Comparison of ENCODE assay signal across 13 cellular contexts in the genomic region with DNA sequence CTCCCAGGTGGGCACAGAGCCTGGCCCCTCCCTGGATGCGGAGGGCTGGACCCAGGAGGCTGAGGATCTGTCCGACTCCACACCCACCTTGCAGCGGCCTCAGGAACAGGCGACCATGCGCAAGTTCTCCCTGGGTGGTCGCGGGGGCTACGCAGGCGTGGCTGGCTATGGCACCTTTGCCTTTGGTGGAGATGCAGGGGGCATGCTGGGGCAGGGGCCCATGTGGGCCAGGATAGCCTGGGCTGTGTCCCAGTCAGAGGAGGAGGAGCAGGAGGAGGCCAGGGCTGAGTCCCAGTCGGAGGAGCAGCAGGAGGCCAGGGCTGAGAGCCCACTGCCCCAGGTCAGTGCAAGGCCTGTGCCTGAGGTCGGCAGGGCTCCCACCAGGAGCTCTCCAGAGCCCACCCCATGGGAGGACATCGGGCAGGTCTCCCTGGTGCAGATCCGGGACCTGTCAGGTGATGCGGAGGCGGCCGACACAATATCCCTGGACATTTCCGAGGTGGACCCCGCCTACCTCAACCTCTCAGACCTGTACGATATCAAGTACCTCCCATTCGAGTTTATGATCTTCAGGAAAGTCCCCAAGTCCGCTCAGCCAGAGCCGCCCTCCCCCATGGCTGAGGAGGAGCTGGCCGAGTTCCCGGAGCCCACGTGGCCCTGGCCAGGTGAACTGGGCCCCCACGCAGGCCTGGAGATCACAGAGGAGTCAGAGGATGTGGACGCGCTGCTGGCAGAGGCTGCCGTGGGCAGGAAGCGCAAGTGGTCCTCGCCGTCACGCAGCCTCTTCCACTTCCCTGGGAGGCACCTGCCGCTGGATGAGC. TPM values are rescaled to one million over a fixed set of nuclear protein-coding genes. Genes with fewer than 3 reads are reported as not detected.
A peak's percentile ranks its signal among the peaks of the same experiment; 100 is the strongest.
DNase-seq lines count a peak whose midpoint lies in the region; ATAC-seq, FAIRE-seq and TF ChIP-seq lines count a peak whose summit lies in the region.
"Had no signal": no experiment of that assay in that cellular context is flagged by ENCODE, and none has a peak within 500 bp of the region (broad histone marks: within the 10 kb centered on the region; RNA-seq: fewer than 3 reads in every experiment).

No MANE protein-coding gene starts in this region.

- no peak overlapping the region for H3K9ac ChIP-seq in IMR-90 (ENCODE audit: low read depth, low read length)
- no peak overlapping the region for H3K9ac ChIP-seq in Karpas-422 (ENCODE audit: low read length)

- H2AFZ ChIP-seq in IMR-90 (replicated peaks; ENCODE audit: low read length, poor library complexity) (peak overlapping the region; percentile 41), Karpas-422 (ENCODE audit: low read length) (no peak overlapping the region)

- H3K27ac ChIP-seq in IMR-90 (ENCODE audit: insufficient read depth, low read length) (no peak overlapping the region), thyroid gland (peak overlapping the region; percentile 33 to 45 (median 39)), Karpas-422 (ENCODE audit: low read length) (no peak overlapping the region)
- H3K27ac ChIP-seq: dorsolateral prefrontal cortex, skin epidermis had no signal

- H4K20me1 ChIP-seq in IMR-90 (ENCODE audit: insufficient read depth, low read length) (no peaks in the 10 kb centered on the region), Karpas-422 (ENCODE audit: insufficient read depth, low read depth, low read length) (peaks cover 6% of the 10 kb centered on the region; the same call in 1 of the 2 replicates)

- H3K18ac ChIP-seq in IMR-90 (ENCODE audit: low read depth, low read length) = no peak overlapping the region

- no peak overlapping the region for H2BK15ac ChIP-seq in IMR-90 (ENCODE audit: low read depth, low read length)

- POLR2A ChIA-PET in IMR-90 (lab: Charles Lee; ENCODE audit: unreplicated experiment) = no interaction called here

- H2AK9ac ChIP-seq in IMR-90 (replicated peaks; ENCODE audit: low read depth, low read length, poor library complexity) = no peak overlapping the region

- intact Hi-C loops in IMR-90 (cut with micrococcal nuclease) = no loop called here
- intact Hi-C loops in left colon (cut with DNase I, micrococcal nuclease) = no loop called here
- intact Hi-C loops in thyroid gland (cut with DNase I) = loop anchor here (10.0 kb wide), 2 partner anchors 112 to 158 kb away; partner anchors contain the start of gene RNF187

- dilution Hi-C loops in IMR-90 (cut with HindIII; ENCODE audit: low sequenced_read_pairs, unreplicated experiment) = no loop called here

- H3K4me3 ChIP-seq in IMR-90 (ENCODE audit: insufficient read depth, low read depth, low read length) (no peak overlapping the region), bronchial epithelial cell (ENCODE audit: low read depth, low read length) (no peak overlapping the region), thyroid gland (replicated peaks in 1 of 3) (no peak overlapping the region), Karpas-422 (ENCODE audit: low read length) (no peak overlapping the region)
- H3K4me3 ChIP-seq: dorsolateral prefrontal cortex, skin epidermis had no signal

- H4K5ac ChIP-seq in IMR-90 (ENCODE audit: low read depth, low read length) = no peak overlapping the region

- no peak overlapping the region for H3K4ac ChIP-seq in IMR-90 (ENCODE audit: low read depth, low read length)

- no peak overlapping the region for H3K14ac ChIP-seq in IMR-90 (replicated peaks; ENCODE audit: low read depth, low read length)

- H2BK120ac ChIP-seq in IMR-90 (ENCODE audit: low read depth, low read length) = no peak overlapping the region

- H3K4me2 ChIP-seq in IMR-90 (ENCODE audit: low read depth, low read length) (no peak overlapping the region), Karpas-422 (ENCODE audit: low read depth, low read length, poor library complexity, severe bottlenecking) (no peak overlapping the region)

- no peak for TF ChIP-seq POLR2A in IMR-90 (IDR thresholded peaks at IDR 0.05; ENCODE audit: low read depth, low read length)
- TF ChIP-seq POLR2A in thyroid gland (IDR thresholded peaks at IDR 0.05) = peak in 1 of 2 donors; percentile 41

- H3K36me3 ChIP-seq in IMR-90 (ENCODE audit: control insufficient read depth, insufficient read depth, low read length) = peaks cover 3% of the 10 kb centered on the region; the same call in 1 of the 2 replicates
- H3K36me3 ChIP-seq in bronchial epithelial cell (ENCODE audit: control insufficient read depth, insufficient read depth, low read length) = no peaks in the 10 kb centered on the region
- no peaks in the 10 kb centered on the region for H3K36me3 ChIP-seq in thyroid gland
- H3K36me3 ChIP-seq in Karpas-422 (ENCODE audit: insufficient read depth, low read length) = no peaks in the 10 kb centered on the region

- no peak overlapping the region for H3K23ac ChIP-seq in IMR-90 (ENCODE audit: low read depth, low read length)

- TF ChIP-seq RAD21 in IMR-90 (IDR thresholded peaks at IDR 0.05; ENCODE audit: low read length) = no peak

- no peak for DNase-seq in IMR-90
- peak; percentile 24 for DNase-seq in bronchial epithelial cell (ENCODE audit: low read depth)
- DNase-seq in left colon = peak; percentile 62 to 66
- DNase-seq in thyroid gland = peak; percentile 90 to 91
- no peak for DNase-seq in Karpas-422
- no peak for DNase-seq in AG20443 (ENCODE audit: low spot score)
- DNase-seq: naive B cell, NCI-H1930 had no signal

- in situ Hi-C loops in IMR-90 (cut with MboI; ENCODE audit: low sequenced_read_pairs) = no loop called here

- BruUV-seq in IMR-90 (replicated peaks; lab: Mats Ljungman, UMichigan) = no TSS peak

- no peak for FAIRE-seq in bronchial epithelial cell (lab: Jason Lieb, UNC)

- H2AK5ac ChIP-seq in IMR-90 (ENCODE audit: low read depth, low read length) = no peak overlapping the region

- no peaks in the 10 kb centered on the region; the same call in 1 of the 2 replicates for H3K9me3 ChIP-seq in IMR-90 (ENCODE audit: control insufficient read depth, insufficient read depth, low read length)
- no peaks in the 10 kb centered on the region for H3K9me3 ChIP-seq in thyroid gland
- H3K9me3 ChIP-seq in Karpas-422 (ENCODE audit: low read length) = no peaks in the 10 kb centered on the region

- H3K9me1 ChIP-seq in IMR-90 (ENCODE audit: insufficient read depth, low read length) = 0 out of 2 replicates have a peak, but pooled peaks cover 4% of the 10 kb centered on the region

- H3K79me1 ChIP-seq in IMR-90 (ENCODE audit: low read depth in 1 of 2, low read length in 2 of 2) = no peaks in the 10 kb centered on the region

- H3K9me2 ChIP-seq in Karpas-422 (replicated peaks; ENCODE audit: insufficient read depth, low read length) = no peaks in the 10 kb centered on the region

- TF ChIP-seq CTCF in IMR-90 (conservative IDR thresholded peaks at IDR 0.05; ENCODE audit: low read depth, low read length) = no peak
- no peak for TF ChIP-seq CTCF in bronchial epithelial cell (IDR thresholded peaks at IDR 0.05; ENCODE audit: insufficient read depth, low read length, severe bottlenecking)
- TF ChIP-seq CTCF in thyroid gland (IDR thresholded peaks at IDR 0.05) = no peak

- H4K91ac ChIP-seq in IMR-90 (ENCODE audit: insufficient read depth, low read depth, low read length) = no peak overlapping the region

- WGBS in IMR-90 (ENCODE audit: extremely low coverage in 2 of 2, insufficient read length in 1 of 2), 2 experiments = 93% methylated on average over 6 of the region's 34 CpGs; no CpG with 5 or more reads in 1 of the 2 experiments
- WGBS in thyroid gland, 2 donors = 13 to 34% methylated on average over 12 to 24 of the region's 34 CpGs

- H3K56ac ChIP-seq in IMR-90 (ENCODE audit: extremely low read depth, insufficient read depth, low read length) = no peak overlapping the region

- H4K8ac ChIP-seq in IMR-90 (ENCODE audit: low read depth in 2 of 2, low read length in 2 of 2) = no peak overlapping the region

- H3K79me2 ChIP-seq in Karpas-422 (ENCODE audit: low read length) = no peaks in the 10 kb centered on the region

- H3K27me3 ChIP-seq in IMR-90 (ENCODE audit: control insufficient read depth, insufficient read depth, low read length) (0 out of 2 replicates have a peak, but pooled peaks cover 3% of the 10 kb centered on the region), bronchial epithelial cell (ENCODE audit: control insufficient read depth, insufficient read depth, low read length) (peaks cover 4% of the 10 kb centered on the region), thyroid gland (no peaks in the 10 kb centered on the region), Karpas-422 (ENCODE audit: low read length) (no peaks in the 10 kb centered on the region)
- H3K27me3 ChIP-seq: dorsolateral prefrontal cortex had no signal

- CTCF ChIA-PET in IMR-90 (lab: Yijun Ruan, JAX) = no interaction called here

- no peak for ATAC-seq in IMR-90 (ENCODE audit: low read depth)
- peak; percentile 79 for ATAC-seq in left colon
- no peak for ATAC-seq in HG02885 (IDR thresholded peaks at IDR 0.05; ENCODE audit: poor library complexity, unreplicated experiment)
- ATAC-seq: CD8-positive, alpha-beta T cell had no signal

- H2BK20ac ChIP-seq in IMR-90 (ENCODE audit: low read depth, low read length) = no peak overlapping the region

- H2BK5ac ChIP-seq in IMR-90 (ENCODE audit: low read depth, low read length, poor library complexity, severe bottlenecking) = no peak overlapping the region

- H3K4me1 ChIP-seq in IMR-90 (ENCODE audit: control insufficient read depth, insufficient read depth, low read length) (peaks cover 12% of the 10 kb centered on the region; the same call in 1 of the 2 replicates), thyroid gland (peaks cover 14 to 47% of the 10 kb centered on the region in 2 donors), Karpas-422 (ENCODE audit: low read length) (peaks cover 23% of the 10 kb centered on the region)

TF ChIP-seq in IMR-90, 13 proteins besides CTCF, POLR2A, EP300 and RAD21 (continues in another document):
- TF ChIP-seq CEBPB (IDR thresholded peaks at IDR 0.05; ENCODE audit: low read depth, low read length) (no peak), RCOR1 (IDR thresholded peaks at IDR 0.05; ENCODE audit: insufficient replicate concordance, low read length) (no peak)

RNA-seq across cellular contexts. Expression of gene TRIM11, which starts 34.2 kb away (rescaled TPM):
- total RNA-seq in IMR-90 (2012; rRNA removed) = 6.8 and 7.2 TPM in 2 replicates
- 15.1 and 16.2 TPM in 2 replicates for polyA plus RNA-seq in IMR-90 (2012; rRNA removed)
- polyA plus RNA-seq in IMR-90 (2012; cell fraction: cytosol; rRNA removed) = 14.7 and 18.5 TPM in 2 replicates
- 28.2 and 54.2 TPM in 2 replicates for polyA plus RNA-seq in IMR-90 (2012; cell fraction: nucleus; rRNA removed; ENCODE audit: low replicate concordance)
- total RNA-seq in bronchial epithelial cell = 17.9 and 20.0 TPM in 2 replicates
- total RNA-seq in left colon = 10 to 100 TPM; 34.8 to 36.5 TPM
- 10 to 100 TPM; 19.3 to 35.9 (median 24.7) TPM for total RNA-seq in thyroid gland
- 27.7 and 39.5 TPM in 2 replicates for total RNA-seq in Karpas-422 (2014; rRNA removed; shearing (Covaris generic); ENCODE audit: low replicate concordance)

RNA-seq across cellular contexts. Expression of gene TRIM17, which starts 44.3 kb away (rescaled TPM):
- total RNA-seq in IMR-90 (2012; rRNA removed) = not detected in 2 replicates
- 0.26 and 0.39 TPM in 2 replicates for polyA plus RNA-seq in IMR-90 (2012; rRNA removed)
- 0.06 and 0.11 TPM in 2 replicates for polyA plus RNA-seq in IMR-90 (2012; cell fraction: cytosol; rRNA removed)
- 2.9 and 3.3 TPM in 2 replicates for polyA plus RNA-seq in IMR-90 (2012; cell fraction: nucleus; rRNA removed; ENCODE audit: low replicate concordance)
- 1.6 and 2.4 TPM in 2 replicates for total RNA-seq in bronchial epithelial cell
- under 1 TPM in 1 of 2 donors, not detected in 1; 0.31 TPM for total RNA-seq in left colon
- 1 to 10 TPM in 3 of 4 donors, not detected in 1; 1.3 to 2.8 (median 2.8) TPM for total RNA-seq in thyroid gland
- total RNA-seq in Karpas-422 (2014; rRNA removed; shearing (Covaris generic); ENCODE audit: low replicate concordance) = 0.29 TPM in 1 of 2 replicates, not detected in the other
- total RNA-seq: subcutaneous adipose tissue had no signal

Comparison
In these comparisons a context has a peak if more than half of its experiments do, and no peak if none do; other contexts are left out.
1. DNase-seq: peak in bronchial epithelial cell (single experiment), left colon (2 of 2) and thyroid gland (2 of 2); none in IMR-90 (single experiment), Karpas-422 (single experiment) and AG20443 (single experiment).
2. H3K27ac ChIP-seq: peak in thyroid gland (3 of 3); none in IMR-90 (single experiment) and Karpas-422 (single experiment).